33 cellular contexts compared by ENCODE assay signal in the genomic region with DNA sequence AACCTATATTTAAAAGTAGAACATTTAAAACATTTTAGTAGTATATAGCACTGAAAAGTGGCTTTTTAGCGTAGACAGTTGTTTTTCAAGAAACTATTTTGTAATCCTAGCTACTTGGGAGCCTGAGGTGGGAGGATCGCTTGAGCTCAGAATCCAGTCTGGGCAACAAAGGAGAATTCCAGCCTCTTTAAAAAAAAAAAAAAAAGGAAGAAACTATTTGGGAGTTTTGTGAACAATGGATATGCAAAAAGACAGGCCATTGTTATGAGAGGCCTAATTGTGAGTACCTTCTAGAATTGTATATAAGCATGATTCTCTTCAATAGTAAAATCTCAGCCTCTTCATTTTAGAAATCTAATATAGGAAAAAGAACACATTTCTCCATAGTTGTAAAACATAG. TPM values are rescaled to one million over a fixed set of nuclear protein-coding genes. Genes with fewer than 3 reads are reported as not detected.
"Had no signal": no experiment of that assay in that cellular context is flagged by ENCODE, and none has a peak within 500 bp of the region (broad histone marks: within the 10 kb centered on the region; RNA-seq: fewer than 3 reads in every experiment).

No MANE protein-coding gene starts in this region.

- H3K27me3 ChIP-seq: adrenal gland, body of pancreas, breast epithelium, MG63 had no signal

- H3K36me3 ChIP-seq: breast epithelium had no signal

- H3K4me1 Mint-ChIP-seq: T-cell had no signal

- H3K27ac ChIP-seq: adrenal gland, body of pancreas, breast epithelium, PC-9, RWPE1, WERI-Rb-1 had no signal

- H3K27me3 Mint-ChIP-seq: activated CD4-positive, alpha-beta memory T cell treated with anti-CD3 and anti-CD28 coated beads for 36 hours; T-cell had no signal

- H3K9me3 ChIP-seq: adrenal gland, body of pancreas, breast epithelium, MG63 had no signal

- H3K4me3 ChIP-seq: adrenal gland, body of pancreas, breast epithelium, MG63, PC-9 had no signal

- H3K4me3 Mint-ChIP-seq: activated CD4-positive, alpha-beta memory T cell treated with anti-CD3 and anti-CD28 coated beads for 36 hours; activated naive CD4-positive, alpha-beta T cell treated with anti-CD3 and anti-CD28 coated beads for 36 hours; activated T-cell treated with anti-CD3 and anti-CD28 coated beads, Interleukin-2, amount 50 U/mL, for 4 hours; activated T-helper 1 cell treated with anti-CD3 and anti-CD28 coated beads, Interleukin-12 subunit alpha, Interleukin-12 subunit beta, Interleukin-2, Interleukin-4 antibody, amounts not matched to agents 30 ng/mL and 10 ng/mL and 1 ng/mL, durations not matched to agents 14 hours and 24 hours and 36 hours; T-cell had no signal

- ATAC-seq: activated naive CD4-positive, alpha-beta T cell treated with anti-CD3 and anti-CD28 coated beads, Interleukin-2, amount 50 U/mL, for 72 hours; activated T-cell treated with anti-CD3 and anti-CD28 coated beads, Interleukin-2, amount 50 U/mL, for 4 hours; body of pancreas; Right ventricle myocardium inferior; SK-N-SH treated with all-trans-retinoic acid at 6 μM for 48 hours; T-cell had no signal

- H3K9me3 Mint-ChIP-seq: activated CD4-positive, alpha-beta memory T cell treated with anti-CD3 and anti-CD28 coated beads for 36 hours; activated naive CD4-positive, alpha-beta T cell treated with anti-CD3 and anti-CD28 coated beads for 36 hours; activated naive CD4-positive, alpha-beta T cell treated with anti-CD3 and anti-CD28 coated beads, Interleukin-2, amount 50 U/mL, for 72 hours; activated T-cell treated with anti-CD3 and anti-CD28 coated beads, Interleukin-2, amount 50 U/mL, for 4 hours; activated T-helper 1 cell treated with anti-CD3 and anti-CD28 coated beads, Interleukin-12 subunit alpha, Interleukin-12 subunit beta, Interleukin-2, Interleukin-4 antibody, amounts not matched to agents 30 ng/mL and 10 ng/mL and 1 ng/mL, durations not matched to agents 14 hours and 24 hours and 36 hours; T-cell had no signal

- H3K4me1 ChIP-seq: body of pancreas, breast epithelium had no signal

- H3K27ac Mint-ChIP-seq: activated CD4-positive, alpha-beta memory T cell treated with anti-CD3 and anti-CD28 coated beads for 36 hours; activated naive CD4-positive, alpha-beta T cell treated with anti-CD3 and anti-CD28 coated beads for 36 hours; activated naive CD4-positive, alpha-beta T cell treated with anti-CD3 and anti-CD28 coated beads, Interleukin-2, amount 50 U/mL, for 72 hours; activated T-helper 1 cell treated with anti-CD3 and anti-CD28 coated beads, Interleukin-12 subunit alpha, Interleukin-12 subunit beta, Interleukin-2, Interleukin-4 antibody, amounts not matched to agents 30 ng/mL and 10 ng/mL and 1 ng/mL, durations not matched to agents 14 hours and 24 hours and 36 hours; T-cell had no signal

- DNase-seq: activated CD4-positive, alpha-beta memory T cell treated with anti-CD3 and anti-CD28 coated beads for 36 hours; activated CD4-positive, alpha-beta T cell treated with anti-CD3 and anti-CD28 coated beads, Interleukin-2, amount 50 U/mL, for 1 hour; activated CD8-positive, alpha-beta memory T cell treated with anti-CD3 and anti-CD28 coated beads, Interleukin-2, amount 50 U/mL, for 4 hours; activated gamma-delta T cell treated with Interleukin-2 at 50 U/mL for 16 hours; activated naive CD4-positive, alpha-beta T cell treated with anti-CD3 and anti-CD28 coated beads for 36 hours; activated T-cell treated with anti-CD3 and anti-CD28 coated beads for 4 hours; activated T-cell treated with anti-CD3 and anti-CD28 coated beads, Interleukin-2, amount 50 U/mL, for 4 hours; adrenal gland; body of pancreas; Kasumi-1; MG63; NCI-H1048; NCI-H1105 treated with DMSO at 0.1 percent for 48 hours; NCI-H1436; NCI-H1694 treated with DMSO at 0.1 percent for 48 hours; NCI-H2029; NCI-H510A; NCI-H526; NCI-H748 treated with DMSO at 0.1 percent for 48 hours; NK-92 treated with Interleukin-12 subunit alpha and Interleukin-12 subunit beta, amount 100 ng/mL, for 24 hours; PC-9; SIG-M5; T-cell; T1000; WERI-Rb-1 had no signal

RNA-seq across cellular contexts. Expression of a gene that starts 17.6 kb away (rescaled TPM):
- total RNA-seq: astrocyte, PC-9, Right ventricle myocardium inferior had no signal

RNA-seq across cellular contexts. Expression of a gene that starts 34.5 kb away (rescaled TPM):
- total RNA-seq: PC-9, SK-MEL-5 had no signal

RNA-seq across cellular contexts. Expression of a gene that starts 42.0 kb away (rescaled TPM):
- total RNA-seq: PC-9 had no signal
